ENCODE assay signal across 8 cellular contexts in the genomic region with DNA sequence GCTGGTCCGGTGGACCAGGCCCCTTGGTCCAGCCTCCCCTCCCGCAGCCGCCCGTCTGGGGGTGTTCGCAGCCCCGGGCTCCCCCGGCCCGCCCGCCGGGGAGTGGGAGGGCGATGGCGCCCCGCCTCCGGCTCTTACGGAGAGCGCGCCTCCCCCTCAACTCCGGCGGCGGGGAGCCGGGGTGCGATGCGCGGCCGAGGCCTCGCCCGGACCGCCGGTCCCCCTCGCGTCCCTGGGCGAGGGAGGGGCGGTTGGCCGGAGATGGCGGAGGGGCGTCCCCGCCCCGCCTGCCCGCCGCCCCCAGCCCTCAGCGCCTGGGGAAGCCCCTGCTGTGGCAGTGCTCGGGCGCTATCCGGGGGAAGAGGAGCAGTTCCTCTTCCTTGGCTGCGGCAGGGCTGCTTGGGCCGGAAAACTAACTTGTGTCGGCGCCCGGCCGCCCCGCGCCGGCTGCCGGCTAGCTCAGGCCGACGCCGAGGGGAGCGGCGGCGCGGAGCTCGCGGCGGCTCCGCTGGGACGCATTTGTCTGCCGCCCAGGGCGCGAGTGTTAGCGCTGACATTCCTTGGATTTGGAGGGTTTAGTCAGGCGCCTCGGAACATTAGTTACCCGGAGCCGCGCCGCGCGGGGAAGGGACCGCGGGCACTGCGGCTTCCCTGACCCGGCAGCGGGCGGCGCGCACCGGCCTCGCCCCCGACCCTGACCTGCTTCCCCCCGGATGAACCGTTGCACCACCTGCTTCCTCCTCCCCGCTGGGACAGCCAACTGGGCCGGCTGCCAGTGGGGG. TPM values are rescaled to one million over a fixed set of nuclear protein-coding genes. Genes with fewer than 3 reads are reported as not detected.
DNase-seq lines count a peak whose midpoint lies in the region; ATAC-seq and TF ChIP-seq lines count a peak whose summit lies in the region.

No MANE protein-coding gene starts in this region.

- no peak for TF ChIP-seq EP300 in transverse colon (IDR thresholded peaks at IDR 0.05; ENCODE audit: low read depth)

- H4K20me1 ChIP-seq in DND-41 (ENCODE audit: insufficient read depth, low read length) (peaks cover 31% of the 10 kb centered on the region; the same call in 1 of the 2 replicates), osteoblast (ENCODE audit: insufficient read depth, low read length) (peaks cover 11% of the 10 kb centered on the region)

- H3K4me3 Mint-ChIP-seq in activated naive CD4-positive, alpha-beta T cell treated with anti-CD3 and anti-CD28 coated beads for 36 hours = peak overlapping the region; percentile 81
- H3K4me3 Mint-ChIP-seq in glutamatergic neuron (ENCODE audit: unreplicated experiment) = peak overlapping the region; percentile 94

- no peaks in the 10 kb centered on the region; the same call in 1 of the 2 replicates for H3K36me3 ChIP-seq in DND-41 (ENCODE audit: insufficient read depth, low read length)
- no peaks in the 10 kb centered on the region for H3K36me3 ChIP-seq in osteoblast (ENCODE audit: insufficient read depth, low read length)
- no peaks in the 10 kb centered on the region for H3K36me3 ChIP-seq in transverse colon

- DNase-seq in DND-41 (peak; percentile 90), GM20000 (ENCODE audit: low spot score) (peak; percentile 95), HL-60 (ENCODE audit: low read depth in 1 of 2, low spot score in 1 of 2) (peak in 1 of 2 experiments; percentile 78), SK-MEL-5 (ENCODE audit: low read depth, low spot score) (peak; percentile 43), glutamatergic neuron (peak; percentile 71), osteoblast (ENCODE audit: insufficient read length, low spot score, missing footprints) (peak; percentile 97), transverse colon (peak; percentile 62)
- DNase-seq in activated naive CD4-positive, alpha-beta T cell treated with anti-CD3 and anti-CD28 coated beads for 36 hours = peak; percentile 66

- peaks cover 71% of the 10 kb centered on the region for H3K79me2 ChIP-seq in DND-41 (ENCODE audit: insufficient read depth, low read length)
- peaks cover 45% of the 10 kb centered on the region for H3K79me2 ChIP-seq in osteoblast (ENCODE audit: insufficient read depth, low read length)

- no peaks in the 10 kb centered on the region for H3K27me3 Mint-ChIP-seq in activated naive CD4-positive, alpha-beta T cell treated with anti-CD3 and anti-CD28 coated beads for 36 hours (ENCODE audit: low read depth)
- H3K27me3 Mint-ChIP-seq in glutamatergic neuron (ENCODE audit: unreplicated experiment) = peaks cover 6% of the 10 kb centered on the region

- peak; percentile 65 for ATAC-seq in DND-41 (ENCODE audit: insufficient read depth, low read depth)

- WGBS in transverse colon (ENCODE audit: low coverage in 1 of 2), 2 donors = 1% methylated on average over 60 of the region's 93 CpGs; no CpG with 5 or more reads in 1 of the 2 donors

- H3K4me1 ChIP-seq in DND-41 (ENCODE audit: insufficient read depth, low read length) (peaks cover 70% of the 10 kb centered on the region), osteoblast (ENCODE audit: insufficient read depth, low read length) (peaks cover 18% of the 10 kb centered on the region), transverse colon (peaks cover 8 to 30% (median 23%) of the 10 kb centered on the region in 4 donors)

- CTCF ChIA-PET in activated naive CD4-positive, alpha-beta T cell treated with anti-CD3 and anti-CD28 coated beads for 36 hours (lab: Charles Lee) = interaction anchor here (1.1 kb wide), 1 partner anchor 91 kb away, joined by 3 read pairs; no protein-coding TSS in a partner anchor

- TF ChIP-seq CTCF in DND-41 (IDR thresholded peaks at IDR 0.05; ENCODE audit: borderline replicate concordance, extremely low read depth, low read length, poor library complexity, severe bottlenecking) = no peak
- no peak for TF ChIP-seq CTCF in GM20000 (IDR thresholded peaks at IDR 0.05; ENCODE audit: extremely low read depth, missing control alignments)
- TF ChIP-seq CTCF in HL-60 (IDR thresholded peaks at IDR 0.05; ENCODE audit: insufficient read depth, low read length) = no peak
- no peak for TF ChIP-seq CTCF in glutamatergic neuron (IDR thresholded peaks at IDR 0.05; ENCODE audit: partially characterized antibody, unreplicated experiment)
- no peak for TF ChIP-seq CTCF in osteoblast (IDR thresholded peaks at IDR 0.05; ENCODE audit: extremely low read depth, low read depth, low read length)
- no peak for TF ChIP-seq CTCF in transverse colon (IDR thresholded peaks at IDR 0.05)

- no peak overlapping the region for H3K27ac Mint-ChIP-seq in activated naive CD4-positive, alpha-beta T cell treated with anti-CD3 and anti-CD28 coated beads for 36 hours
- peak overlapping the region; percentile 79 for H3K27ac Mint-ChIP-seq in glutamatergic neuron (ENCODE audit: unreplicated experiment)

- H3K4me2 ChIP-seq in DND-41 (ENCODE audit: insufficient read depth, low read length) = peak overlapping the region; percentile 79
- H3K4me2 ChIP-seq in osteoblast (ENCODE audit: insufficient read depth, low read length) = peak overlapping the region; percentile 89

- intact Hi-C loops in activated naive CD4-positive, alpha-beta T cell treated with anti-CD3 and anti-CD28 coated beads for 36 hours (cut with micrococcal nuclease) = loop anchor here (1.0 to 5.0 kb wide), 5 partner anchors 8 to 1113 kb away; partner anchors contain the start of genes CEP44, FBXO8 and SAP30
- intact Hi-C loops in transverse colon (cut with DNase I; ENCODE audit: low total_unique reads) = loop anchor here (10.0 kb wide), 1 partner anchor 145 kb away; no protein-coding TSS in a partner anchor

- H3K36me3 Mint-ChIP-seq in activated naive CD4-positive, alpha-beta T cell treated with anti-CD3 and anti-CD28 coated beads for 36 hours (ENCODE audit: low read depth) = peaks cover 2% of the 10 kb centered on the region
- H3K36me3 Mint-ChIP-seq in glutamatergic neuron (ENCODE audit: unreplicated experiment) = no peaks in the 10 kb centered on the region

- H3K4me1 Mint-ChIP-seq in activated naive CD4-positive, alpha-beta T cell treated with anti-CD3 and anti-CD28 coated beads for 36 hours (ENCODE audit: low read depth) = peaks cover 47% of the 10 kb centered on the region
- H3K4me1 Mint-ChIP-seq in glutamatergic neuron (ENCODE audit: low read depth, unreplicated experiment) = peaks cover 12% of the 10 kb centered on the region

- H3K4me3 ChIP-seq in DND-41 (ENCODE audit: low read depth in 1 of 2, low read length in 2 of 2) (peak overlapping the region; percentile 31 to 86), HL-60 (replicated peaks; ENCODE audit: insufficient read depth, low read length) (peak overlapping the region; percentile 83), osteoblast (ENCODE audit: insufficient read depth, low read length) (peak overlapping the region; percentile 82), transverse colon (peak overlapping the region; percentile 54 to 98 (median 92))

- peak overlapping the region; percentile 70 for H2AFZ ChIP-seq in DND-41 (ENCODE audit: low read depth, low read length)
- H2AFZ ChIP-seq in osteoblast (ENCODE audit: low read length) = peak overlapping the region; percentile 63

- H3K9me3 ChIP-seq in DND-41 (ENCODE audit: insufficient read depth, low read length, severe bottlenecking) = no peaks in the 10 kb centered on the region
- H3K9me3 ChIP-seq in osteoblast (ENCODE audit: low read depth, low read length) = no peaks in the 10 kb centered on the region
- no peaks in the 10 kb centered on the region for H3K9me3 ChIP-seq in transverse colon

- TF ChIP-seq POLR2A in transverse colon (IDR thresholded peaks at IDR 0.05) = no peak

- H3K9me3 Mint-ChIP-seq in activated naive CD4-positive, alpha-beta T cell treated with anti-CD3 and anti-CD28 coated beads for 36 hours = no peaks in the 10 kb centered on the region
- peaks cover 14% of the 10 kb centered on the region for H3K9me3 Mint-ChIP-seq in glutamatergic neuron (ENCODE audit: unreplicated experiment)

- no peaks in the 10 kb centered on the region for H3K27me3 ChIP-seq in DND-41 (ENCODE audit: insufficient read depth, low read length, poor library complexity)
- no peaks in the 10 kb centered on the region for H3K27me3 ChIP-seq in HL-60 (ENCODE audit: insufficient read depth, poor library complexity, severe bottlenecking)
- no peaks in the 10 kb centered on the region for H3K27me3 ChIP-seq in osteoblast (ENCODE audit: insufficient read depth, low read length)
- H3K27me3 ChIP-seq in transverse colon = no peaks in the 10 kb centered on the region

- H3K27ac ChIP-seq in DND-41 (ENCODE audit: low read length) (peak overlapping the region; percentile 93), HL-60 (replicated peaks) (peak overlapping the region; percentile 70), osteoblast (ENCODE audit: low read depth, low read length) (peak overlapping the region; percentile 57), transverse colon (peak overlapping the region; percentile 96 to 98 (median 98))

- H3K9ac ChIP-seq in DND-41 (ENCODE audit: low read depth, low read length) = peak overlapping the region; percentile 94

- in situ Hi-C loops in SK-MEL-5 (cut with HindIII; ENCODE audit: low pct_unique_long_range_greater_than_20kb, low sequenced_read_pairs) = no loop called here
- in situ Hi-C loops in transverse colon (cut with MboI; ENCODE audit: low pct_ligation_motif_present in 1 of 4, low pct_unique_long_range_greater_than_20kb in 1 of 4, low sequenced_read_pairs in 3 of 4) = loop anchor here in 2 of 4 donors (10.0 to 25.0 kb wide), 3 partner anchors 65 to 243 kb away; no protein-coding TSS in a partner anchor

RNA-seq across cellular contexts. Expression of gene GALNT7, which starts 1.0 kb away (rescaled TPM):
- 22.1 and 23.7 TPM in 2 replicates for total RNA-seq in SK-MEL-5 (2014; rRNA removed; shearing (Covaris generic))
- polyA plus RNA-seq in SK-MEL-5 (2015; cell fraction: cytosol; rRNA removed) = 18.8 and 27.0 TPM in 2 replicates
- 46.4 and 54.0 TPM in 2 replicates for polyA plus RNA-seq in SK-MEL-5 (2015; cell fraction: nucleus; rRNA removed)
- total RNA-seq in activated naive CD4-positive, alpha-beta T cell treated with anti-CD3 and anti-CD28 coated beads for 36 hours = 10 to 100 TPM in 1 of 2 experiments, 1 to 10 TPM in 1; 8.5 to 11.1 TPM
- total RNA-seq in glutamatergic neuron (ENCODE audit: unreplicated experiment) = 17.9 TPM
- 18.8 and 22.7 TPM in 2 replicates for total RNA-seq in osteoblast
- 100 to 1,000 TPM in 2 of 4 donors, 10 to 100 TPM in 2; 31.4 to 124 (median 105) TPM for total RNA-seq in transverse colon
